Comparison of ENCODE assay signal across 8 cellular contexts in genomic region chr11:125141686-125142535, GRCh38. TPM values are rescaled to one million over a fixed set of nuclear protein-coding genes. Genes with fewer than 3 reads are reported as not detected.
DNase-seq lines count a peak whose midpoint lies in the region; ATAC-seq, FAIRE-seq and TF ChIP-seq lines count a peak whose summit lies in the region.

No MANE protein-coding gene starts in this region.

- peak; percentile 82 for TF ChIP-seq CTCF in D721Med (IDR thresholded peaks at IDR 0.05; ENCODE audit: insufficient read depth, missing control alignments)
- TF ChIP-seq CTCF in NB4 (IDR thresholded peaks at IDR 0.05; ENCODE audit: low read depth, low read length), result peak; percentile 84
- TF ChIP-seq CTCF in thyroid gland (IDR thresholded peaks at IDR 0.05), result peak; percentile 73 to 96 (median 85)

- POLR2A ChIA-PET in activated CD8-positive, alpha-beta T cell treated with anti-CD3 and anti-CD28 coated beads, Interleukin-2, amount 10 ng/mL, durations not matched to agents 7 days and 5 days (lab: Charles Lee), result interaction anchor here (1.4 kb wide), 1 partner anchor 51 kb away, joined by 3 read pairs; no protein-coding TSS in a partner anchor

- H3K9me3 ChIP-seq in thyroid gland, result no peaks in the 10 kb centered on the region

- DNase-seq in D721Med (ENCODE audit: insufficient read length, low spot score), result no peak
- peak; percentile 58 for DNase-seq in NB4 (ENCODE audit: low read depth)
- peak; percentile 63 for DNase-seq in activated CD8-positive, alpha-beta T cell treated with anti-CD3 and anti-CD28 coated beads, Interleukin-2, amount 10 ng/mL, durations not matched to agents 7 days and 5 days
- peak; percentile 37 to 62 for DNase-seq in erythroblast (lab: John Stamatoyannopoulos, UW)
- peak; percentile 67 for DNase-seq in natural killer cell treated with Interleukin-12 subunit alpha and Interleukin-12 subunit beta and Interleukin-15 and Interleukin-18, amount 100 ng/mL, for 72 hours (ENCODE audit: low spot score)
- peak; percentile 36 to 45 for DNase-seq in thyroid gland
- DNase-seq in NCI-H2171 treated with DMSO at 0.1 percent for 48 hours (lab: John Stamatoyannopoulos, UW), result no peak

- H3K27me3 ChIP-seq in thyroid gland, result no peaks in the 10 kb centered on the region

- H3K27me3 Mint-ChIP-seq in activated CD8-positive, alpha-beta T cell treated with anti-CD3 and anti-CD28 coated beads, Interleukin-2, amount 10 ng/mL, durations not matched to agents 7 days and 5 days (ENCODE audit: low read depth), result peaks cover 23% of the 10 kb centered on the region
- H3K27me3 Mint-ChIP-seq in natural killer cell treated with Interleukin-12 subunit alpha and Interleukin-12 subunit beta and Interleukin-15 and Interleukin-18, amount 100 ng/mL, for 72 hours, result peaks cover 38 to 46% of the 10 kb centered on the region in 2 donors

- intact Hi-C loops in thyroid gland (cut with DNase I), result loop anchor here (5.0 to 10.0 kb wide), 2 partner anchors 50 to 187 kb away; partner anchors contain the start of gene CCDC15

- H3K4me1 ChIP-seq in thyroid gland, result peaks cover 0 to 6% of the 10 kb centered on the region in 2 donors

- FAIRE-seq in D721Med (lab: Jason Lieb, UNC), result no peak

- no peaks in the 10 kb centered on the region for H3K36me3 ChIP-seq in thyroid gland

- WGBS in thyroid gland, 2 donors, result 42 to 43% methylated on average over 18 of the region's 18 CpGs

- H3K4me3 ChIP-seq in NB4 (ENCODE audit: low read depth, low read length) (no peak overlapping the region), thyroid gland (replicated peaks in 1 of 3) (no peak overlapping the region)

- ATAC-seq in GM21723 (IDR thresholded peaks at IDR 0.05; ENCODE audit: unreplicated experiment), result peak; percentile 76
- peak; percentile 89 for ATAC-seq in activated CD8-positive, alpha-beta T cell treated with anti-CD3 and anti-CD28 coated beads, Interleukin-2, amount 10 ng/mL, durations not matched to agents 7 days and 5 days
- peak; percentile 76 to 83 for ATAC-seq in natural killer cell treated with Interleukin-12 subunit alpha and Interleukin-12 subunit beta and Interleukin-15 and Interleukin-18, amount 100 ng/mL, for 72 hours

- no peak overlapping the region for H3K27ac ChIP-seq in thyroid gland

- H3K36me3 Mint-ChIP-seq in activated CD8-positive, alpha-beta T cell treated with anti-CD3 and anti-CD28 coated beads, Interleukin-2, amount 10 ng/mL, durations not matched to agents 7 days and 5 days (ENCODE audit: low read depth), result no peaks in the 10 kb centered on the region
- H3K36me3 Mint-ChIP-seq in natural killer cell treated with Interleukin-12 subunit alpha and Interleukin-12 subunit beta and Interleukin-15 and Interleukin-18, amount 100 ng/mL, for 72 hours, result no peaks in the 10 kb centered on the region

- no peaks in the 10 kb centered on the region for H3K9me3 Mint-ChIP-seq in activated CD8-positive, alpha-beta T cell treated with anti-CD3 and anti-CD28 coated beads, Interleukin-2, amount 10 ng/mL, durations not matched to agents 7 days and 5 days (ENCODE audit: insufficient read depth)
- no peaks in the 10 kb centered on the region for H3K9me3 Mint-ChIP-seq in natural killer cell treated with Interleukin-12 subunit alpha and Interleukin-12 subunit beta and Interleukin-15 and Interleukin-18, amount 100 ng/mL, for 72 hours

- no peak for TF ChIP-seq POLR2A in NB4 (IDR thresholded peaks at IDR 0.05; ENCODE audit: extremely low read depth, insufficient read length)
- no peak for TF ChIP-seq POLR2A in erythroblast (IDR thresholded peaks at IDR 0.05; ENCODE audit: low read length)
- TF ChIP-seq POLR2A in thyroid gland (IDR thresholded peaks at IDR 0.05), result no peak

- H3K4me1 Mint-ChIP-seq in activated CD8-positive, alpha-beta T cell treated with anti-CD3 and anti-CD28 coated beads, Interleukin-2, amount 10 ng/mL, durations not matched to agents 7 days and 5 days (ENCODE audit: low read depth), result no peaks in the 10 kb centered on the region
- H3K4me1 Mint-ChIP-seq in natural killer cell treated with Interleukin-12 subunit alpha and Interleukin-12 subunit beta and Interleukin-15 and Interleukin-18, amount 100 ng/mL, for 72 hours (ENCODE audit: low read depth in 2 of 2), result peaks cover 4 to 5% of the 10 kb centered on the region in 2 donors

- no peak overlapping the region for H3K4me3 Mint-ChIP-seq in activated CD8-positive, alpha-beta T cell treated with anti-CD3 and anti-CD28 coated beads, Interleukin-2, amount 10 ng/mL, durations not matched to agents 7 days and 5 days
- no peak overlapping the region for H3K4me3 Mint-ChIP-seq in natural killer cell treated with Interleukin-12 subunit alpha and Interleukin-12 subunit beta and Interleukin-15 and Interleukin-18, amount 100 ng/mL, for 72 hours

- CTCF ChIA-PET in activated CD8-positive, alpha-beta T cell treated with anti-CD3 and anti-CD28 coated beads, Interleukin-2, amount 10 ng/mL, durations not matched to agents 7 days and 5 days (lab: Charles Lee), result interaction anchor here (0.6 to 4.3 kb wide), 33 partner anchors 9 to 479 kb away, joined by 3 to 34 read pairs (median 4); partner anchors contain the start of genes CCDC15, SLC37A2 and TMEM218

- no peak overlapping the region for H3K27ac Mint-ChIP-seq in activated CD8-positive, alpha-beta T cell treated with anti-CD3 and anti-CD28 coated beads, Interleukin-2, amount 10 ng/mL, durations not matched to agents 7 days and 5 days
- no peak overlapping the region for H3K27ac Mint-ChIP-seq in natural killer cell treated with Interleukin-12 subunit alpha and Interleukin-12 subunit beta and Interleukin-15 and Interleukin-18, amount 100 ng/mL, for 72 hours

RNA-seq across cellular contexts. Expression of gene PKNOX2, which starts 22.6 kb away (rescaled TPM):
- not detected for total RNA-seq in activated CD8-positive, alpha-beta T cell treated with anti-CD3 and anti-CD28 coated beads, Interleukin-2, amount 10 ng/mL, durations not matched to agents 7 days and 5 days
- total RNA-seq in natural killer cell treated with Interleukin-12 subunit alpha and Interleukin-12 subunit beta and Interleukin-15 and Interleukin-18, amount 100 ng/mL, for 72 hours, result not detected
- total RNA-seq in thyroid gland, result 10 to 100 TPM in 3 of 4 donors, 1 to 10 TPM in 1; 6.3 to 28.0 (median 18.7) TPM

RNA-seq across cellular contexts. Expression of gene TMEM218, which starts 30.5 kb away (rescaled TPM):
- total RNA-seq in activated CD8-positive, alpha-beta T cell treated with anti-CD3 and anti-CD28 coated beads, Interleukin-2, amount 10 ng/mL, durations not matched to agents 7 days and 5 days, result 10 to 100 TPM; 14.9 to 17.4 TPM
- total RNA-seq in natural killer cell treated with Interleukin-12 subunit alpha and Interleukin-12 subunit beta and Interleukin-15 and Interleukin-18, amount 100 ng/mL, for 72 hours, result 10 to 100 TPM; 14.2 to 19.7 TPM
- 10 to 100 TPM; 24.2 to 31.5 (median 26.1) TPM for total RNA-seq in thyroid gland

Comparison
In these comparisons a context has a peak if more than half of its experiments do, and no peak if none do; other contexts are left out.
1. DNase-seq: peak in NB4 (single experiment), activated CD8-positive, alpha-beta T cell treated with anti-CD3 and anti-CD28 coated beads, Interleukin-2, amount 10 ng/mL, durations not matched to agents 7 days and 5 days (single experiment), erythroblast (2 of 2), natural killer cell treated with Interleukin-12 subunit alpha and Interleukin-12 subunit beta and Interleukin-15 and Interleukin-18, amount 100 ng/mL, for 72 hours (single experiment) and thyroid gland (2 of 2); none in D721Med (single experiment) and NCI-H2171 treated with DMSO at 0.1 percent for 48 hours (single experiment).
2. RNA of gene PKNOX2, which starts 22.6 kb away (total RNA-seq): 6.3 to 28.0 TPM in thyroid gland; not detected in activated CD8-positive, alpha-beta T cell treated with anti-CD3 and anti-CD28 coated beads, Interleukin-2, amount 10 ng/mL, durations not matched to agents 7 days and 5 days and not detected in natural killer cell treated with Interleukin-12 subunit alpha and Interleukin-12 subunit beta and Interleukin-15 and Interleukin-18, amount 100 ng/mL, for 72 hours; every median in the first group is over 4 times any median in the second.
3. Peak in every context shown above with its lines, with median percentiles within 50 percentile points of each other: CTCF ChIP-seq and ATAC-seq.